ENCODE assay signal across 13 cellular contexts in the genomic region with DNA sequence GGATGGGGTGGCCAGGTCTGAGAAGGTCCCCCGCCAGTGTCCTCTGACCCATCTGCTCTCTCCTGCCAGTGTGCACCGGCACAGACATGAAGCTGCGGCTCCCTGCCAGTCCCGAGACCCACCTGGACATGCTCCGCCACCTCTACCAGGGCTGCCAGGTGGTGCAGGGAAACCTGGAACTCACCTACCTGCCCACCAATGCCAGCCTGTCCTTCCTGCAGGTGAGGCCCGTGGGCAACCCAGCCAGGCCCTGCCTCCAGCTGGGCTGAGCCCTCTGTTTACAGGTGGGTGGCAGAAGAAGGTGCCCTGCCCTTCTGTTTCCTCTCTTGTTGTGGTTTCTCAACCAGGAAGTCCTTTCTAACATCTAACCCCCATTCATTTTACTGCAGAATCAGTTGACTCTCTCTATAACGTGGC. TPM values are rescaled to one million over a fixed set of nuclear protein-coding genes. Genes with fewer than 3 reads are reported as not detected.
A peak's percentile ranks its signal among the peaks of the same experiment; 100 is the strongest.
DNase-seq lines count a peak whose midpoint lies in the region; ATAC-seq, FAIRE-seq and TF ChIP-seq lines count a peak whose summit lies in the region.
"Had no signal": no experiment of that assay in that cellular context is flagged by ENCODE, and none has a peak within 500 bp of the region (broad histone marks: within the 10 kb centered on the region; RNA-seq: fewer than 3 reads in every experiment).

No MANE protein-coding gene starts in this region.

- H3K4me1 Mint-ChIP-seq in activated CD8-positive, alpha-beta T cell treated with anti-CD3 and anti-CD28 coated beads, Interleukin-2, amount 10 ng/mL, durations not matched to agents 7 days and 5 days (ENCODE audit: low read depth) = peaks cover 12% of the 10 kb centered on the region

- ATAC-seq in HepG2 = no peak
- ATAC-seq in right lobe of liver = no peak
- ATAC-seq in activated CD8-positive, alpha-beta T cell treated with anti-CD3 and anti-CD28 coated beads, Interleukin-2, amount 10 ng/mL, durations not matched to agents 7 days and 5 days = peak; percentile 66

- no peak for TF ChIP-seq CTCF in HepG2 (CRISPR knock-in tag; IDR thresholded peaks at IDR 0.05)
- TF ChIP-seq CTCF in right lobe of liver (IDR thresholded peaks at IDR 0.05) = no peak
- TF ChIP-seq CTCF in WERI-Rb-1 (IDR thresholded peaks at IDR 0.05; ENCODE audit: low read depth, low read length) = no peak

- H3K36me3 ChIP-seq in HepG2 (replicated peaks in 1 of 2; ENCODE audit: control insufficient read depth in 1 of 2, insufficient read depth in 2 of 2, low read length in 2 of 2) (peaks cover 45 to 56% of the 10 kb centered on the region in 2 experiments), right lobe of liver (peaks cover 0 to 6% (median 0%) of the 10 kb centered on the region in 4 donors), mucosa of stomach (ENCODE audit: control insufficient read depth, insufficient read depth, low read length) (peaks cover 27% of the 10 kb centered on the region), WERI-Rb-1 (peaks cover 3% of the 10 kb centered on the region; the same call in 1 of the 2 replicates)

- intact Hi-C loops in HepG2 (cut with micrococcal nuclease; ENCODE audit: unreplicated experiment) = no loop called here
- intact Hi-C loops in right lobe of liver (cut with DNase I) = no loop called here

- H3K9ac ChIP-seq in HepG2 (ENCODE audit: insufficient read depth, low read depth, low read length) (no peak overlapping the region), mucosa of stomach (ENCODE audit: low read length) (peak overlapping the region; percentile 60)

- POLR2A ChIA-PET in HepG2 (lab: Yijun Ruan, JAX) = interaction anchor here (1.0 to 3.0 kb wide), 2 partner anchors 23 to 30 kb away, joined by 4 to 8 read pairs; a partner anchor contains a TSS
- POLR2A ChIA-PET in activated CD8-positive, alpha-beta T cell treated with anti-CD3 and anti-CD28 coated beads, Interleukin-2, amount 10 ng/mL, durations not matched to agents 7 days and 5 days (lab: Charles Lee) = interaction anchor here (0.7 to 1.5 kb wide), 2 partner anchors 14 to 23 kb away, joined by 4 to 6 read pairs; a partner anchor contains a TSS

- H3K9me3 ChIP-seq in HepG2 (ENCODE audit: low read length) = no peaks in the 10 kb centered on the region
- no peaks in the 10 kb centered on the region for H3K9me3 ChIP-seq in right lobe of liver
- no peaks in the 10 kb centered on the region for H3K9me3 ChIP-seq in mucosa of stomach (ENCODE audit: control insufficient read depth, low read length)
- no peaks in the 10 kb centered on the region for H3K9me3 ChIP-seq in WERI-Rb-1 (ENCODE audit: severe bottlenecking)
- H3K9me3 ChIP-seq: spleen had no signal

- H3K4me3 ChIP-seq in HepG2 (replicated peaks in 1 of 3; ENCODE audit: insufficient read depth in 1 of 3, low read depth in 2 of 3, low read length in 3 of 3) (no peak overlapping the region), right lobe of liver (no peak overlapping the region), mucosa of stomach (ENCODE audit: low read length) (no peak overlapping the region), WERI-Rb-1 (ENCODE audit: low read depth, low read length) (no peak overlapping the region)
- H3K4me3 ChIP-seq: spleen had no signal

- TF ChIP-seq POLR2A in HepG2 (IDR thresholded peaks at IDR 0.05; ENCODE audit: insufficient read depth in 1 of 2, low read depth in 2 of 2, low read length in 2 of 2) = no peak
- no peak for TF ChIP-seq POLR2A in right lobe of liver (IDR thresholded peaks at IDR 0.05)

- 94% methylated on average over 7 of the region's 7 CpGs for WGBS in HepG2 (ENCODE audit: low lambda C conversion rate)
- WGBS in right lobe of liver (ENCODE audit: insufficient coverage, low coverage, low lambda C conversion rate, missing lambda C conversion rate) = 45% methylated on average over 2 of the region's 7 CpGs

- TF ChIP-seq EP300 in HepG2 (IDR thresholded peaks at IDR 0.05; ENCODE audit: low read depth in 2 of 2, low read length in 2 of 2) (no peak), HepG2 (CRISPR knock-in tag; IDR thresholded peaks at IDR 0.05; ENCODE audit: borderline replicate concordance) (no peak)

- no peak for FAIRE-seq in HepG2 (lab: Jason Lieb, UNC)
- FAIRE-seq in frontal cortex (lab: Jason Lieb, UNC) = no peak

- no peaks in the 10 kb centered on the region for H3K36me3 Mint-ChIP-seq in activated CD8-positive, alpha-beta T cell treated with anti-CD3 and anti-CD28 coated beads, Interleukin-2, amount 10 ng/mL, durations not matched to agents 7 days and 5 days (ENCODE audit: low read depth)

- in situ Hi-C loops in HepG2 (cut with HindIII; ENCODE audit: extremely low pct_ligation_motif_present, low pct_unique_long_range_greater_than_20kb) = no loop called here

- H3K27ac Mint-ChIP-seq in activated CD8-positive, alpha-beta T cell treated with anti-CD3 and anti-CD28 coated beads, Interleukin-2, amount 10 ng/mL, durations not matched to agents 7 days and 5 days = peak overlapping the region; percentile 76
- H3K27ac Mint-ChIP-seq: nephron had no signal

- no peak overlapping the region for H3K4me2 ChIP-seq in HepG2 (ENCODE audit: low read depth, low read length)

- no peak overlapping the region for H3K27ac ChIP-seq in HepG2 (ENCODE audit: extremely low read length, insufficient read depth, low read length)
- peak overlapping the region in 1 of 3 donors; percentile 95 for H3K27ac ChIP-seq in right lobe of liver
- H3K27ac ChIP-seq in WERI-Rb-1 = no peak overlapping the region
- H3K27ac ChIP-seq in caudate nucleus (ENCODE audit: low read depth, low read length) = no peak overlapping the region
- H3K27ac ChIP-seq: spleen had no signal

- H2AFZ ChIP-seq in HepG2 (ENCODE audit: low read length) = no peak overlapping the region

- no peak for TF ChIP-seq RAD21 in HepG2 (CRISPR knock-in tag; IDR thresholded peaks at IDR 0.05)

- no peak overlapping the region for H3K4me3 Mint-ChIP-seq in activated CD8-positive, alpha-beta T cell treated with anti-CD3 and anti-CD28 coated beads, Interleukin-2, amount 10 ng/mL, durations not matched to agents 7 days and 5 days

- DNase-seq in HepG2 (ENCODE audit: low spot score) (no peak), right lobe of liver (no peak), AG08396 (ENCODE audit: low spot score) (no peak), frontal cortex (ENCODE audit: low spot score in 2 of 2) (no peak), WERI-Rb-1 (no peak), caudate nucleus (lab: John Stamatoyannopoulos, UW) (no peak)
- peak; percentile 31 for DNase-seq in activated CD8-positive, alpha-beta T cell treated with anti-CD3 and anti-CD28 coated beads, Interleukin-2, amount 10 ng/mL, durations not matched to agents 7 days and 5 days
- DNase-seq: Karpas-422, NCI-H2107, spleen had no signal

- no peaks in the 10 kb centered on the region for H3K9me3 Mint-ChIP-seq in activated CD8-positive, alpha-beta T cell treated with anti-CD3 and anti-CD28 coated beads, Interleukin-2, amount 10 ng/mL, durations not matched to agents 7 days and 5 days (ENCODE audit: insufficient read depth)
- H3K9me3 Mint-ChIP-seq: nephron had no signal

- peaks cover 34% of the 10 kb centered on the region for H3K79me2 ChIP-seq in HepG2 (ENCODE audit: insufficient read depth, low read length)

- peaks cover 14% of the 10 kb centered on the region; the same call in 1 of the 2 replicates for H4K20me1 ChIP-seq in HepG2 (ENCODE audit: insufficient read depth, low read length)

- BruUV-seq in HepG2 (replicated peaks; lab: Mats Ljungman, UMichigan) = no TSS peak

- H3K27me3 Mint-ChIP-seq in activated CD8-positive, alpha-beta T cell treated with anti-CD3 and anti-CD28 coated beads, Interleukin-2, amount 10 ng/mL, durations not matched to agents 7 days and 5 days (ENCODE audit: low read depth) = no peaks in the 10 kb centered on the region

- CTCF ChIA-PET in HepG2 (lab: Yijun Ruan, JAX; ENCODE audit: low intra/inter-chr PET ratio, low total read pairs) = no interaction called here
- CTCF ChIA-PET in activated CD8-positive, alpha-beta T cell treated with anti-CD3 and anti-CD28 coated beads, Interleukin-2, amount 10 ng/mL, durations not matched to agents 7 days and 5 days (lab: Charles Lee) = interaction anchor here (1.6 kb wide), 1 partner anchor 85 kb away, joined by 8 read pairs; no protein-coding TSS in a partner anchor

- H3K27me3 ChIP-seq in HepG2 (ENCODE audit: control insufficient read depth in 1 of 2, insufficient read depth in 2 of 2, low read length in 2 of 2) = no peaks in the 10 kb centered on the region
- H3K27me3 ChIP-seq in right lobe of liver = no peaks in the 10 kb centered on the region
- no peaks in the 10 kb centered on the region for H3K27me3 ChIP-seq in mucosa of stomach (ENCODE audit: control insufficient read depth, insufficient read depth, low read length)
- no peaks in the 10 kb centered on the region for H3K27me3 ChIP-seq in WERI-Rb-1 (ENCODE audit: insufficient read depth, low read depth, severe bottlenecking)

- peaks cover 40% of the 10 kb centered on the region for H3K4me1 ChIP-seq in HepG2 (ENCODE audit: insufficient read depth, low read length)
- peaks cover 0 to 51% (median 23%) of the 10 kb centered on the region in 4 donors for H3K4me1 ChIP-seq in right lobe of liver
- H3K4me1 ChIP-seq in mucosa of stomach (ENCODE audit: control insufficient read depth, insufficient read depth, low read length) = peaks cover 57% of the 10 kb centered on the region

RNA-seq across cellular contexts. Expression of a gene that starts 7.1 kb away (rescaled TPM):
- total RNA-seq in HepG2 (2016; rRNA removed; fragmentation: Illumina TruSeq; extraction: Trizol) (30.2 and 64.1 TPM in 2 replicates), right lobe of liver (10 to 100 TPM in 5 of 6 experiments, 1 to 10 TPM in 1; 8.9 to 40.4 (median 26.2) TPM), frontal cortex (6.9 TPM)
- 29.4 and 32.0 TPM in 2 replicates for total RNA-seq in HepG2 (2016; cell fraction: cytosol; rRNA removed; fragmentation: Illumina TruSeq; extraction: Trizol; ENCODE audit: low read depth)
- total RNA-seq in HepG2 (2016; cell fraction: insoluble cytoplasmic fraction; rRNA removed; fragmentation: Illumina TruSeq; extraction: Trizol) = 24.5 and 63.0 TPM in 2 replicates
- total RNA-seq in HepG2 (2016; cell fraction: membrane; rRNA removed; fragmentation: Illumina TruSeq; extraction: Trizol) = 21.8 and 22.8 TPM in 2 replicates
- total RNA-seq in HepG2 (2016; cell fraction: nucleus; rRNA removed; fragmentation: Illumina TruSeq; extraction: Trizol) = 81.6 and 99.0 TPM in 2 replicates
- 57.7 and 77.7 TPM in 2 replicates for polyA plus RNA-seq in HepG2 (2011; rRNA removed)
- 36.7 and 42.6 TPM in 2 replicates for polyA plus RNA-seq in HepG2 (2011; cell fraction: cytosol; rRNA removed)
- 210 and 211 TPM in 2 replicates for polyA plus RNA-seq in HepG2 (2011; cell fraction: nucleus; rRNA removed)
- polyA plus RNA-seq in HepG2 (2012) = 69.2 and 69.6 TPM in 2 replicates
- 4.2 and 4.3 TPM in 2 replicates for polyA plus RNA-seq in HepG2 (2016; cell fraction: cytosol; fragmentation: Illumina TruSeq; extraction: Trizol; ENCODE audit: low read depth)
- polyA plus RNA-seq in HepG2 (2016; cell fraction: insoluble cytoplasmic fraction; fragmentation: Illumina TruSeq; extraction: Trizol; ENCODE audit: low read depth) = 25.3 and 32.1 TPM in 2 replicates
- 8.5 and 9.9 TPM in 2 replicates for polyA plus RNA-seq in HepG2 (2016; cell fraction: membrane; fragmentation: Illumina TruSeq; extraction: Trizol; ENCODE audit: low read depth)
- polyA plus RNA-seq in HepG2 (2016; cell fraction: nucleus; fragmentation: Illumina TruSeq; extraction: Trizol; ENCODE audit: insufficient read depth, low read depth) = 149 and 153 TPM in 2 replicates
- polyA minus RNA-seq in HepG2 (2011; rRNA and poly(A)+ RNA removed; ENCODE audit: low replicate concordance) = 39.8 and 292 TPM in 2 replicates
- polyA minus RNA-seq in HepG2 (2011; cell fraction: cytosol; rRNA and poly(A)+ RNA removed) = 52.4 and 60.7 TPM in 2 replicates
- polyA minus RNA-seq in HepG2 (2011; cell fraction: nucleus; rRNA and poly(A)+ RNA removed) = 58.8 and 83.7 TPM in 2 replicates
- 1 to 10 TPM; 2.1 to 3.0 TPM for total RNA-seq in activated CD8-positive, alpha-beta T cell treated with anti-CD3 and anti-CD28 coated beads, Interleukin-2, amount 10 ng/mL, durations not matched to agents 7 days and 5 days

RNA-seq across cellular contexts. Expression of a gene that starts 19.1 kb away (rescaled TPM):
- 5.1 and 11.9 TPM in 2 replicates for total RNA-seq in HepG2 (2016; rRNA removed; fragmentation: Illumina TruSeq; extraction: Trizol)
- total RNA-seq in HepG2 (2016; cell fraction: cytosol; rRNA removed; fragmentation: Illumina TruSeq; extraction: Trizol; ENCODE audit: low read depth) = 1.1 and 1.5 TPM in 2 replicates
- 3.5 and 11.4 TPM in 2 replicates for total RNA-seq in HepG2 (2016; cell fraction: insoluble cytoplasmic fraction; rRNA removed; fragmentation: Illumina TruSeq; extraction: Trizol)
- total RNA-seq in HepG2 (2016; cell fraction: membrane; rRNA removed; fragmentation: Illumina TruSeq; extraction: Trizol) = 3.2 and 3.3 TPM in 2 replicates
- total RNA-seq in HepG2 (2016; cell fraction: nucleus; rRNA removed; fragmentation: Illumina TruSeq; extraction: Trizol) = 11.6 and 12.8 TPM in 2 replicates
- 14.6 and 21.2 TPM in 2 replicates for polyA plus RNA-seq in HepG2 (2011; rRNA removed)
- polyA plus RNA-seq in HepG2 (2011; cell fraction: cytosol; rRNA removed) = 9.7 and 10.8 TPM in 2 replicates
- polyA plus RNA-seq in HepG2 (2011; cell fraction: nucleus; rRNA removed) = 53.0 and 67.8 TPM in 2 replicates
- 9.1 and 10.3 TPM in 2 replicates for polyA plus RNA-seq in HepG2 (2012)
- polyA plus RNA-seq in HepG2 (2016; cell fraction: cytosol; fragmentation: Illumina TruSeq; extraction: Trizol; ENCODE audit: low read depth) = 0.93 and 0.97 TPM in 2 replicates
- 4.1 and 5.4 TPM in 2 replicates for polyA plus RNA-seq in HepG2 (2016; cell fraction: insoluble cytoplasmic fraction; fragmentation: Illumina TruSeq; extraction: Trizol; ENCODE audit: low read depth)
- 2.1 and 2.4 TPM in 2 replicates for polyA plus RNA-seq in HepG2 (2016; cell fraction: membrane; fragmentation: Illumina TruSeq; extraction: Trizol; ENCODE audit: low read depth)
- polyA plus RNA-seq in HepG2 (2016; cell fraction: nucleus; fragmentation: Illumina TruSeq; extraction: Trizol; ENCODE audit: insufficient read depth, low read depth) = 23.4 and 28.3 TPM in 2 replicates
- 12.0 and 44.9 TPM in 2 replicates for polyA minus RNA-seq in HepG2 (2011; rRNA and poly(A)+ RNA removed; ENCODE audit: low replicate concordance)
- polyA minus RNA-seq in HepG2 (2011; cell fraction: cytosol; rRNA and poly(A)+ RNA removed) = 5.6 and 8.2 TPM in 2 replicates
- 8.2 and 9.7 TPM in 2 replicates for polyA minus RNA-seq in HepG2 (2011; cell fraction: nucleus; rRNA and poly(A)+ RNA removed)
- total RNA-seq in right lobe of liver = 10 to 100 TPM in 5 of 6 experiments, 1 to 10 TPM in 1; 9.7 to 25.7 (median 18.3) TPM
- 10 to 100 TPM; 12.3 to 14.7 TPM for total RNA-seq in activated CD8-positive, alpha-beta T cell treated with anti-CD3 and anti-CD28 coated beads, Interleukin-2, amount 10 ng/mL, durations not matched to agents 7 days and 5 days
- total RNA-seq in frontal cortex = 8.2 TPM

RNA-seq across cellular contexts. Expression of a gene that starts 23.4 kb away (rescaled TPM):
- total RNA-seq in HepG2 (2016; rRNA removed; fragmentation: Illumina TruSeq; extraction: Trizol) (40.6 and 48.6 TPM in 2 replicates), right lobe of liver (10 to 100 TPM; 23.1 to 61.6 (median 29.0) TPM), frontal cortex (12.6 TPM)
- total RNA-seq in HepG2 (2016; cell fraction: cytosol; rRNA removed; fragmentation: Illumina TruSeq; extraction: Trizol; ENCODE audit: low read depth) = 50.1 and 73.7 TPM in 2 replicates
- total RNA-seq in HepG2 (2016; cell fraction: insoluble cytoplasmic fraction; rRNA removed; fragmentation: Illumina TruSeq; extraction: Trizol) = 43.9 and 49.0 TPM in 2 replicates
- total RNA-seq in HepG2 (2016; cell fraction: membrane; rRNA removed; fragmentation: Illumina TruSeq; extraction: Trizol) = 66.3 and 82.4 TPM in 2 replicates
- 18.4 and 23.7 TPM in 2 replicates for total RNA-seq in HepG2 (2016; cell fraction: nucleus; rRNA removed; fragmentation: Illumina TruSeq; extraction: Trizol)
- polyA plus RNA-seq in HepG2 (2011; rRNA removed) = 56.6 and 68.2 TPM in 2 replicates
- polyA plus RNA-seq in HepG2 (2011; cell fraction: cytosol; rRNA removed) = 62.1 and 67.0 TPM in 2 replicates
- polyA plus RNA-seq in HepG2 (2011; cell fraction: nucleus; rRNA removed) = 27.3 and 39.8 TPM in 2 replicates
- polyA plus RNA-seq in HepG2 (2012) = 38.6 and 44.5 TPM in 2 replicates
- 106 and 131 TPM in 2 replicates for polyA plus RNA-seq in HepG2 (2016; cell fraction: cytosol; fragmentation: Illumina TruSeq; extraction: Trizol; ENCODE audit: low read depth)
- polyA plus RNA-seq in HepG2 (2016; cell fraction: insoluble cytoplasmic fraction; fragmentation: Illumina TruSeq; extraction: Trizol; ENCODE audit: low read depth) = 73.3 and 81.4 TPM in 2 replicates
- polyA plus RNA-seq in HepG2 (2016; cell fraction: membrane; fragmentation: Illumina TruSeq; extraction: Trizol; ENCODE audit: low read depth) = 100 and 131 TPM in 2 replicates
- 45.4 and 54.1 TPM in 2 replicates for polyA plus RNA-seq in HepG2 (2016; cell fraction: nucleus; fragmentation: Illumina TruSeq; extraction: Trizol; ENCODE audit: insufficient read depth, low read depth)
- 30.0 and 48.1 TPM in 2 replicates for polyA minus RNA-seq in HepG2 (2011; rRNA and poly(A)+ RNA removed; ENCODE audit: low replicate concordance)
- 11.5 and 16.0 TPM in 2 replicates for polyA minus RNA-seq in HepG2 (2011; cell fraction: cytosol; rRNA and poly(A)+ RNA removed)
- polyA minus RNA-seq in HepG2 (2011; cell fraction: nucleus; rRNA and poly(A)+ RNA removed) = 10.6 and 14.7 TPM in 2 replicates
- 10 to 100 TPM; 44.0 to 44.6 TPM for total RNA-seq in activated CD8-positive, alpha-beta T cell treated with anti-CD3 and anti-CD28 coated beads, Interleukin-2, amount 10 ng/mL, durations not matched to agents 7 days and 5 days

RNA-seq across cellular contexts. Expression of a gene that starts 30.8 kb away (rescaled TPM):
- 41.7 and 60.2 TPM in 2 replicates for total RNA-seq in HepG2 (2016; rRNA removed; fragmentation: Illumina TruSeq; extraction: Trizol)
- 17.9 and 20.4 TPM in 2 replicates for total RNA-seq in HepG2 (2016; cell fraction: cytosol; rRNA removed; fragmentation: Illumina TruSeq; extraction: Trizol; ENCODE audit: low read depth)
- 38.5 and 64.6 TPM in 2 replicates for total RNA-seq in HepG2 (2016; cell fraction: insoluble cytoplasmic fraction; rRNA removed; fragmentation: Illumina TruSeq; extraction: Trizol)
- total RNA-seq in HepG2 (2016; cell fraction: membrane; rRNA removed; fragmentation: Illumina TruSeq; extraction: Trizol) = 31.4 and 31.5 TPM in 2 replicates
- total RNA-seq in HepG2 (2016; cell fraction: nucleus; rRNA removed; fragmentation: Illumina TruSeq; extraction: Trizol) = 57.0 and 59.4 TPM in 2 replicates
- 77.7 and 92.3 TPM in 2 replicates for polyA plus RNA-seq in HepG2 (2011; rRNA removed)
- 36.7 and 60.1 TPM in 2 replicates for polyA plus RNA-seq in HepG2 (2011; cell fraction: cytosol; rRNA removed)
- polyA plus RNA-seq in HepG2 (2011; cell fraction: nucleus; rRNA removed) = 319 and 344 TPM in 2 replicates
- polyA plus RNA-seq in HepG2 (2012) = 60.9 and 73.8 TPM in 2 replicates
- 8.5 and 8.6 TPM in 2 replicates for polyA plus RNA-seq in HepG2 (2016; cell fraction: cytosol; fragmentation: Illumina TruSeq; extraction: Trizol; ENCODE audit: low read depth)
- 45.6 and 58.3 TPM in 2 replicates for polyA plus RNA-seq in HepG2 (2016; cell fraction: insoluble cytoplasmic fraction; fragmentation: Illumina TruSeq; extraction: Trizol; ENCODE audit: low read depth)
- polyA plus RNA-seq in HepG2 (2016; cell fraction: membrane; fragmentation: Illumina TruSeq; extraction: Trizol; ENCODE audit: low read depth) = 13.3 and 14.8 TPM in 2 replicates
- 147 and 156 TPM in 2 replicates for polyA plus RNA-seq in HepG2 (2016; cell fraction: nucleus; fragmentation: Illumina TruSeq; extraction: Trizol; ENCODE audit: insufficient read depth, low read depth)
- 9.1 and 160 TPM in 2 replicates for polyA minus RNA-seq in HepG2 (2011; rRNA and poly(A)+ RNA removed; ENCODE audit: low replicate concordance)
- 55.8 and 65.9 TPM in 2 replicates for polyA minus RNA-seq in HepG2 (2011; cell fraction: cytosol; rRNA and poly(A)+ RNA removed)
- 80.7 and 95.9 TPM in 2 replicates for polyA minus RNA-seq in HepG2 (2011; cell fraction: nucleus; rRNA and poly(A)+ RNA removed)
- total RNA-seq in right lobe of liver = 10 to 100 TPM in 2 of 6 experiments, 1 to 10 TPM in 4; 2.1 to 10.9 (median 7.5) TPM
- under 1 TPM in 1 of 2 experiments, not detected in 1; 0.37 TPM for total RNA-seq in activated CD8-positive, alpha-beta T cell treated with anti-CD3 and anti-CD28 coated beads, Interleukin-2, amount 10 ng/mL, durations not matched to agents 7 days and 5 days
- total RNA-seq in frontal cortex = not detected

RNA-seq across cellular contexts. Expression of a gene that starts 38.7 kb away (rescaled TPM):
- total RNA-seq in HepG2 (2016; rRNA removed; fragmentation: Illumina TruSeq; extraction: Trizol) (not detected in 2 replicates), right lobe of liver (under 1 TPM in 2 of 6 experiments, not detected in 4; 0.37 TPM), frontal cortex (3.7 TPM)
- not detected in 2 replicates for total RNA-seq in HepG2 (2016; cell fraction: cytosol; rRNA removed; fragmentation: Illumina TruSeq; extraction: Trizol; ENCODE audit: low read depth)
- total RNA-seq in HepG2 (2016; cell fraction: insoluble cytoplasmic fraction; rRNA removed; fragmentation: Illumina TruSeq; extraction: Trizol) = not detected in 2 replicates
- total RNA-seq in HepG2 (2016; cell fraction: membrane; rRNA removed; fragmentation: Illumina TruSeq; extraction: Trizol) = 0.17 TPM in 1 of 2 replicates, not detected in the other
- total RNA-seq in HepG2 (2016; cell fraction: nucleus; rRNA removed; fragmentation: Illumina TruSeq; extraction: Trizol) = not detected in 2 replicates
- polyA plus RNA-seq in HepG2 (2011; rRNA removed) = 0.22 and 0.25 TPM in 2 replicates
- 0.08 and 0.13 TPM in 2 replicates for polyA plus RNA-seq in HepG2 (2011; cell fraction: cytosol; rRNA removed)
- polyA plus RNA-seq in HepG2 (2011; cell fraction: nucleus; rRNA removed) = 0.56 and 0.71 TPM in 2 replicates
- polyA plus RNA-seq in HepG2 (2012) = 0.31 TPM in 1 of 2 replicates, not detected in the other
- polyA plus RNA-seq in HepG2 (2016; cell fraction: cytosol; fragmentation: Illumina TruSeq; extraction: Trizol; ENCODE audit: low read depth) = 0.11 TPM in 1 of 2 replicates, not detected in the other
- polyA plus RNA-seq in HepG2 (2016; cell fraction: insoluble cytoplasmic fraction; fragmentation: Illumina TruSeq; extraction: Trizol; ENCODE audit: low read depth) = not detected in 2 replicates
- 0.15 TPM in 1 of 2 replicates, not detected in the other for polyA plus RNA-seq in HepG2 (2016; cell fraction: membrane; fragmentation: Illumina TruSeq; extraction: Trizol; ENCODE audit: low read depth)
- polyA plus RNA-seq in HepG2 (2016; cell fraction: nucleus; fragmentation: Illumina TruSeq; extraction: Trizol; ENCODE audit: insufficient read depth, low read depth) = not detected in 2 replicates
- not detected in 2 replicates for polyA minus RNA-seq in HepG2 (2011; rRNA and poly(A)+ RNA removed; ENCODE audit: low replicate concordance)
- polyA minus RNA-seq in HepG2 (2011; cell fraction: cytosol; rRNA and poly(A)+ RNA removed) = not detected in 2 replicates
- not detected in 2 replicates for polyA minus RNA-seq in HepG2 (2011; cell fraction: nucleus; rRNA and poly(A)+ RNA removed)
- total RNA-seq in activated CD8-positive, alpha-beta T cell treated with anti-CD3 and anti-CD28 coated beads, Interleukin-2, amount 10 ng/mL, durations not matched to agents 7 days and 5 days = not detected
- total RNA-seq: OCI-LY7 had no signal
